ENCODE assay signal across 1 cellular context in the genomic region with DNA sequence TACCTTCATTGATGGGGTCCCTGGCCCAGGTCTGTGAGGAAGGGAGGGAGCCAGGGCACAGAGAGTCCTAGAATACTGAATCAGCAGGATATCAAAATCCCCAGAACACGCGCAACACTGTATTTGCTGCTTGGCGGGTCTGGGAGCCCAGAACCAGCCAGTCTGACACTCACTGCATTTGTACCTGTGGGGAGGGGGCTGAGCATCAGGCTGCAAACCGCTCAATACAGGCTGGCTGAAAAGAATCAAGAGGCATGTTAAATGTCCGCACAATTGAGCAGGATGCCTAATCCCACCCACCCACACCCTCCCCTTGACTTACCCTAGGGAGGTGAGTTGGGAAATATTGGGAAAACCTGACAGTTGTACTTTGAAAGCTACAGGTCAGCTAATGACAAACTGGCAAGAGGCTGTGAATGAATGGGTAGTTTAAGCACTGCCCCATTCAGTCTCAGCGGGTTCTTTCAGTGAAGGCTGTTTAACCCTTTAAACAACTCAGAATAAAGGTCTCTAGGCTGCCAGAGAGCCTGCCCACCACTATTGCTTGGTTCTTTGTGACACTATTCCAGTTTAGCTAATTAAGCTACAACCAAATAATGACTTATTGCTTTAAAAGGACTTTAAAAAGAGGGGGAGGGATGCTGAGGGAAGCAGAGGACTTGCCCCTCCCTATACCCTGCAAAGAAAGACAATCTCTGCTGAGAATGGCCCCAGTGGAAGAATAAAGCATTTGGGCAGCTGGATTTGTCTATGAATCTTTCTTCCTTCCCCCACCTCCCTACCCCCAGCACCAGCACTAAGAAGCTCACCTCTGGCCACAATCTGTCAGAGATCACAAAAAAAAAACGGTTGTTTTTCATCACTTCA.
TF ChIP-seq lines count a peak whose summit lies in the region.

No MANE protein-coding gene starts in this region.

TF ChIP-seq in HepG2, 621 proteins besides CTCF, POLR2A, EP300 and RAD21:
- TF ChIP-seq, protein P1, sequence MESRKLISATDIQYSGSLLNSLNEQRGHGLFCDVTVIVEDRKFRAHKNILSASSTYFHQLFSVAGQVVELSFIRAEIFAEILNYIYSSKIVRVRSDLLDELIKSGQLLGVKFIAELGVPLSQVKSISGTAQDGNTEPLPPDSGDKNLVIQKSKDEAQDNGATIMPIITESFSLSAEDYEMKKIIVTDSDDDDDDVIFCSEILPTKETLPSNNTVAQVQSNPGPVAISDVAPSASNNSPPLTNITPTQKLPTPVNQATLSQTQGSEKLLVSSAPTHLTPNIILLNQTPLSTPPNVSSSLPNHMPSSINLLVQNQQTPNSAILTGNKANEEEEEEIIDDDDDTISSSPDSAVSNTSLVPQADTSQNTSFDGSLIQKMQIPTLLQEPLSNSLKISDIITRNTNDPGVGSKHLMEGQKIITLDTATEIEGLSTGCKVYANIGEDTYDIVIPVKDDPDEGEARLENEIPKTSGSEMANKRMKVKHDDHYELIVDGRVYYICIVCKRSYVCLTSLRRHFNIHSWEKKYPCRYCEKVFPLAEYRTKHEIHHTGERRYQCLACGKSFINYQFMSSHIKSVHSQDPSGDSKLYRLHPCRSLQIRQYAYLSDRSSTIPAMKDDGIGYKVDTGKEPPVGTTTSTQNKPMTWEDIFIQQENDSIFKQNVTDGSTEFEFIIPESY (CRISPR knock-in tag; IDR thresholded peaks at IDR 0.05): peak; percentile 46; the same call in 1 of the 2 replicates
- TF ChIP-seq ZNF331 (CRISPR knock-in tag; IDR thresholded peaks at IDR 0.05) (0 out of 2 replicates have a peak, but pooled peaks have one; percentile 5), ZNF773 (CRISPR knock-in tag; IDR thresholded peaks at IDR 0.05; ENCODE audit: borderline replicate concordance) (no peak), RBFOX2 (IDR thresholded peaks at IDR 0.05; ENCODE audit: low read depth, low read length) (peak; percentile 32; the same call in 1 of the 2 replicates), ZNF652 (CRISPR knock-in tag; IDR thresholded peaks at IDR 0.05; ENCODE audit: borderline replicate concordance, low read depth) (peak; percentile 87), HNF4A (CRISPR knock-in tag; IDR thresholded peaks at IDR 0.05) (0 out of 2 replicates have a peak, but pooled peaks have one; percentile 14), XRCC5 (optimal IDR thresholded peaks at IDR 0.05; ENCODE audit: low read length) (no peak)
- TF ChIP-seq, protein P2, sequence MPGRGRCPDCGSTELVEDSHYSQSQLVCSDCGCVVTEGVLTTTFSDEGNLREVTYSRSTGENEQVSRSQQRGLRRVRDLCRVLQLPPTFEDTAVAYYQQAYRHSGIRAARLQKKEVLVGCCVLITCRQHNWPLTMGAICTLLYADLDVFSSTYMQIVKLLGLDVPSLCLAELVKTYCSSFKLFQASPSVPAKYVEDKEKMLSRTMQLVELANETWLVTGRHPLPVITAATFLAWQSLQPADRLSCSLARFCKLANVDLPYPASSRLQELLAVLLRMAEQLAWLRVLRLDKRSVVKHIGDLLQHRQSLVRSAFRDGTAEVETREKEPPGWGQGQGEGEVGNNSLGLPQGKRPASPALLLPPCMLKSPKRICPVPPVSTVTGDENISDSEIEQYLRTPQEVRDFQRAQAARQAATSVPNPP (CRISPR knock-in tag; IDR thresholded peaks at IDR 0.05): 0 out of 2 replicates have a peak, but pooled peaks have one; percentile 8
